In genomic region chr13:113588394-113589111, GRCh38 we compare ENCODE assay signal across 1 cellular context.
TF ChIP-seq lines count a peak whose summit lies in the region.

No MANE protein-coding gene starts in this region.

TF ChIP-seq in K562, 482 proteins besides CTCF, POLR2A, EP300 and RAD21 (continued from another document):
- TF ChIP-seq CHAMP1 (IDR thresholded peaks at IDR 0.05) (no peak), EGR1 (conservative IDR thresholded peaks at IDR 0.05) (peak; percentile 53), BRF2 (IDR thresholded peaks at IDR 0.05; ENCODE audit: borderline replicate concordance, insufficient read depth, insufficient read length) (no peak), HBP1 (CRISPR knock-in tag; IDR thresholded peaks at IDR 0.05) (peak; percentile 58; the same call in 1 of the 2 replicates)
